In the genomic region with DNA sequence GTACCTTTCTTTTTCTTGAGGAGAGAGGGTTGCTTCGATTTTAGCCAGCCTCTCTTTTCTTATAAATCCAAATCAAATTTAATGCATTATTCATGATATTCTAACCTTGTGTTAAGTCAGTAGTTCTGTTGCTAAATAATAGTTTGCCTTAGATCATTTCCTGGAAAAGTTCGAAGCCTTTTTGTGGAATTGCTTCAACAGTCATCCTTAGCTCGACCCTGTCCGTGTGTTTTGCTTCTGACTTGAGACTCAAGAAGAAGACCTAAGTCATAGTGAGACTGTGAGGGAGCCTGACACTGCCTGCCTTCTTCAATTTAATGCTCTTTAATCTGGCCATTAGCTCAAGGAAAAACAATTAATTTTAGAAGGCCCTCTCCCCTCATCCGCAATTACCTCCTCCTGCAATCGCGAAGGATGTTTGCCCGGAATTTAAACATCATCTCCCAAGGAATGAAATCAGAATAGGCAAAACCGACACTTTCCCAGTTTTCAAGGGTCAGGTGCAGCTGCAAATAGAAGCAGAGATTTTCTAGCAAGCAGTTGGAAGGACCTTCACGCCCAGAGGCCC, we compare ENCODE assay signal across 8 cellular contexts. TPM values are rescaled to one million over a fixed set of nuclear protein-coding genes. Genes with fewer than 3 reads are reported as not detected.
A peak's percentile ranks its signal among the peaks of the same experiment; 100 is the strongest.
DNase-seq lines count a peak whose midpoint lies in the region; ATAC-seq, FAIRE-seq and TF ChIP-seq lines count a peak whose summit lies in the region.

No MANE protein-coding gene starts in this region.

- H3K27me3 ChIP-seq in DOHH2 (ENCODE audit: control insufficient read depth, low read length) (peaks cover 26% of the 10 kb centered on the region), endothelial cell of umbilical vein (ENCODE audit: control insufficient read depth in 2 of 2, insufficient read depth in 2 of 2, low read length in 2 of 2) (no peaks in the 10 kb centered on the region), rectal smooth muscle tissue (ENCODE audit: control insufficient read depth, insufficient read depth, low read length) (peaks cover 4% of the 10 kb centered on the region), uterus (no peaks in the 10 kb centered on the region)

- H4K20me1 ChIP-seq in DOHH2 (ENCODE audit: control insufficient read depth, insufficient read depth, low read depth, low read length) (no peaks in the 10 kb centered on the region), OCI-LY7 (ENCODE audit: insufficient read depth, low read length) (no peaks in the 10 kb centered on the region), endothelial cell of umbilical vein (replicated peaks; ENCODE audit: control insufficient read depth, extremely low read depth, insufficient read depth, low read length) (no peaks in the 10 kb centered on the region)

- no peak for FAIRE-seq in endothelial cell of umbilical vein (lab: Jason Lieb, UNC)

- ATAC-seq in GM18868 (IDR thresholded peaks at IDR 0.05; ENCODE audit: unreplicated experiment) = no peak

- POLR2A ChIA-PET in OCI-LY7 (lab: Charles Lee) (interaction anchor here (0.6 kb wide), 1 partner anchor 247 kb away, joined by 3 read pairs; no protein-coding TSS in a partner anchor), endothelial cell of umbilical vein (lab: Charles Lee) (interaction anchor here (0.6 kb wide), 1 partner anchor 332 kb away, joined by 3 read pairs; no protein-coding TSS in a partner anchor)

- no peak overlapping the region for H3K27ac ChIP-seq in DOHH2 (ENCODE audit: low read depth, low read length)
- H3K27ac ChIP-seq in OCI-LY7 (ENCODE audit: low read depth, low read length, poor library complexity, severe bottlenecking) = no peak overlapping the region
- H3K27ac ChIP-seq in endothelial cell of umbilical vein (ENCODE audit: insufficient read depth, low read depth, low read length) = no peak overlapping the region
- H3K27ac ChIP-seq in rectal smooth muscle tissue (ENCODE audit: low read depth, low read length) = no peak overlapping the region
- no peak overlapping the region for H3K27ac ChIP-seq in uterus

- TF ChIP-seq CTCF in DOHH2 (IDR thresholded peaks at IDR 0.05; ENCODE audit: low read depth, low read length, poor library complexity, severe bottlenecking) (no peak), OCI-LY7 (conservative IDR thresholded peaks at IDR 0.05; ENCODE audit: low read length) (no peak), endothelial cell of umbilical vein (IDR thresholded peaks at IDR 0.05; ENCODE audit: extremely low read depth in 1 of 2, insufficient read depth in 1 of 2, low read depth in 1 of 2, low read length in 2 of 2) (no peak), uterus (IDR thresholded peaks at IDR 0.05) (no peak)

- H2AFZ ChIP-seq in OCI-LY7 (ENCODE audit: low read length) = no peak overlapping the region; the same call in 1 of the 2 replicates
- peak overlapping the region; percentile 91 for H2AFZ ChIP-seq in endothelial cell of umbilical vein (ENCODE audit: low read depth, low read length)

- TF ChIP-seq POLR2A in endothelial cell of umbilical vein (IDR thresholded peaks at IDR 0.05; ENCODE audit: low read depth, low read length) (no peak), uterus (IDR thresholded peaks at IDR 0.05) (no peak)

- intact Hi-C loops in OCI-LY7 (cut with micrococcal nuclease; ENCODE audit: unreplicated experiment) (no loop called here), endothelial cell of umbilical vein (cut with micrococcal nuclease) (loop anchor here (5.0 kb wide), 1 partner anchor 253 kb away; no protein-coding TSS in a partner anchor), uterus (cut with DNase I; ENCODE audit: low total_unique reads) (no loop called here)

- CTCF ChIA-PET in OCI-LY7 (lab: Charles Lee; ENCODE audit: unreplicated experiment) = no interaction called here
- CTCF ChIA-PET in endothelial cell of umbilical vein (lab: Charles Lee) = interaction anchor here (0.7 to 10.5 kb wide), 8 partner anchors 43 to 451 kb away, joined by 3 to 140 read pairs (median 4); no protein-coding TSS in a partner anchor

- H3K9ac ChIP-seq in endothelial cell of umbilical vein (replicated peaks; ENCODE audit: extremely low read depth, insufficient read depth, low read length) = no peak overlapping the region
- H3K9ac ChIP-seq in rectal smooth muscle tissue (ENCODE audit: low read length) = no peak overlapping the region

- H3K9me2 ChIP-seq in DOHH2 (replicated peaks; ENCODE audit: control insufficient read depth, low read length) (no peaks in the 10 kb centered on the region), OCI-LY7 (ENCODE audit: insufficient read depth, low read length) (no peaks in the 10 kb centered on the region)

- no peaks in the 10 kb centered on the region for H3K9me3 ChIP-seq in DOHH2 (ENCODE audit: control insufficient read depth, insufficient read depth, low read length)
- H3K9me3 ChIP-seq in OCI-LY7 (ENCODE audit: low read length) = no peaks in the 10 kb centered on the region
- no peaks in the 10 kb centered on the region for H3K9me3 ChIP-seq in endothelial cell of umbilical vein (replicated peaks; ENCODE audit: control insufficient read depth, insufficient read depth, low read length)
- no peaks in the 10 kb centered on the region for H3K9me3 ChIP-seq in uterus

- no TSS peak for BruUV-seq in OCI-LY7 (replicated peaks; lab: Mats Ljungman, UMichigan)
- BruUV-seq in endothelial cell of umbilical vein (replicated peaks; lab: Mats Ljungman, UMichigan) = no TSS peak

- H3K36me3 ChIP-seq in DOHH2 (ENCODE audit: control insufficient read depth, low read length) = no peaks in the 10 kb centered on the region
- H3K36me3 ChIP-seq in OCI-LY7 (ENCODE audit: insufficient read depth, low read length) = no peaks in the 10 kb centered on the region
- no peaks in the 10 kb centered on the region for H3K36me3 ChIP-seq in endothelial cell of umbilical vein (ENCODE audit: control insufficient read depth in 2 of 2, extremely low read depth in 1 of 2, insufficient read depth in 2 of 2, low read length in 2 of 2)
- no peaks in the 10 kb centered on the region for H3K36me3 ChIP-seq in rectal smooth muscle tissue (ENCODE audit: control insufficient read depth, insufficient read depth, low read length)
- H3K36me3 ChIP-seq in uterus = no peaks in the 10 kb centered on the region

- dilution Hi-C loops in endothelial cell of umbilical vein (cut with MboI; ENCODE audit: extremely low pct_ligation_motif_present, low sequenced_read_pairs) = no loop called here

- H3K4me2 ChIP-seq in DOHH2 (ENCODE audit: low read length) (peak overlapping the region; percentile 72), OCI-LY7 (ENCODE audit: low read length) (peak overlapping the region; percentile 50), endothelial cell of umbilical vein (ENCODE audit: insufficient read depth, low read length) (peak overlapping the region; percentile 36)

- DNase-seq in OCI-LY7 (ENCODE audit: low spot score) = no peak
- no peak for DNase-seq in endothelial cell of umbilical vein (ENCODE audit: low read depth, low spot score)
- no peak for DNase-seq in uterus
- no peak for DNase-seq in AML-193 (lab: John Stamatoyannopoulos, UW)
- no peak for DNase-seq in activated CD4-positive, alpha-beta T cell treated with anti-CD3 and anti-CD28 coated beads, Interleukin-2, amount 50 U/mL, for 48 hours

- H3K4me3 ChIP-seq in DOHH2 (ENCODE audit: low read length) (peak overlapping the region; percentile 74), OCI-LY7 (ENCODE audit: low read depth, low read length, poor library complexity, severe bottlenecking) (peak overlapping the region; percentile 59), endothelial cell of umbilical vein (replicated peaks in 1 of 3; ENCODE audit: insufficient read depth in 1 of 3, low read depth in 1 of 3, low read length in 3 of 3) (peak overlapping the region in 1 of 3 experiments; percentile 21), rectal smooth muscle tissue (ENCODE audit: low read length) (peak overlapping the region; percentile 42), uterus (peak overlapping the region in 1 of 2 donors; percentile 35)

- H3F3A ChIP-seq in DOHH2 (ENCODE audit: control insufficient read depth, insufficient read depth) = no peaks in the 10 kb centered on the region

- H3K4me1 ChIP-seq in DOHH2 (ENCODE audit: control insufficient read depth, low read length) (peaks cover 17% of the 10 kb centered on the region), OCI-LY7 (ENCODE audit: insufficient read depth, low read length, poor library complexity, severe bottlenecking) (peaks cover 6% of the 10 kb centered on the region), endothelial cell of umbilical vein (ENCODE audit: control insufficient read depth, extremely low read depth, insufficient read depth, low read length) (peaks cover 10% of the 10 kb centered on the region), rectal smooth muscle tissue (ENCODE audit: control insufficient read depth, insufficient read depth, low read length) (no peaks in the 10 kb centered on the region), uterus (no peaks in the 10 kb centered on the region)

- no peaks in the 10 kb centered on the region for H3K9me1 ChIP-seq in endothelial cell of umbilical vein (replicated peaks; ENCODE audit: control insufficient read depth, extremely low read depth, insufficient read depth, low read length)

- no peaks in the 10 kb centered on the region for H3K79me2 ChIP-seq in DOHH2 (ENCODE audit: control insufficient read depth, low read length)
- H3K79me2 ChIP-seq in OCI-LY7 (ENCODE audit: insufficient read depth, low read depth, low read length) = no peaks in the 10 kb centered on the region
- no peaks in the 10 kb centered on the region for H3K79me2 ChIP-seq in endothelial cell of umbilical vein (ENCODE audit: control insufficient read depth, insufficient read depth, low read length)

RNA-seq across cellular contexts. Expression of a gene that starts 0.5 kb away (rescaled TPM):
- total RNA-seq in OCI-LY7 (2014; rRNA removed; shearing (Covaris generic)) = 0.21 and 1.0 TPM in 2 replicates
- 6.7 and 9.8 TPM in 2 replicates for total RNA-seq in OCI-LY7 (2022)
- total RNA-seq in endothelial cell of umbilical vein = 7.1 and 9.7 TPM in 2 replicates
- 3.0 and 4.7 TPM in 2 replicates for polyA plus RNA-seq in endothelial cell of umbilical vein
- 2.4 and 3.2 TPM in 2 replicates for polyA plus RNA-seq in endothelial cell of umbilical vein (2011; cell fraction: cytosol; rRNA removed)
- 6.9 and 7.4 TPM in 2 replicates for polyA plus RNA-seq in endothelial cell of umbilical vein (2011; cell fraction: nucleus; rRNA removed)
- polyA plus RNA-seq in endothelial cell of umbilical vein (2012) = 2.6 and 5.2 TPM in 2 replicates
- 8.2 and 13.0 TPM in 2 replicates for polyA minus RNA-seq in endothelial cell of umbilical vein
- polyA minus RNA-seq in endothelial cell of umbilical vein (2011; cell fraction: cytosol; rRNA and poly(A)+ RNA removed) = not detected
- 9.4 and 11.9 TPM in 2 replicates for polyA minus RNA-seq in endothelial cell of umbilical vein (2011; cell fraction: nucleus; rRNA and poly(A)+ RNA removed)
- total RNA-seq in uterus = 1 to 10 TPM in 2 of 4 donors, under 1 TPM in 1, not detected in 1; under 0.01 to 8.0 (median 1.3) TPM

RNA-seq across cellular contexts. Expression of a gene that starts 33.0 kb away (rescaled TPM):
- total RNA-seq in OCI-LY7 (2014; rRNA removed; shearing (Covaris generic)) = 0.41 and 1.4 TPM in 2 replicates
- 4.8 and 5.5 TPM in 2 replicates for total RNA-seq in OCI-LY7 (2022)
- 38.3 and 39.2 TPM in 2 replicates for total RNA-seq in endothelial cell of umbilical vein
- polyA plus RNA-seq in endothelial cell of umbilical vein = 13.8 and 18.7 TPM in 2 replicates
- 18.8 and 20.6 TPM in 2 replicates for polyA plus RNA-seq in endothelial cell of umbilical vein (2011; cell fraction: cytosol; rRNA removed)
- 14.1 and 16.7 TPM in 2 replicates for polyA plus RNA-seq in endothelial cell of umbilical vein (2011; cell fraction: nucleus; rRNA removed)
- 24.9 and 66.5 TPM in 2 replicates for polyA plus RNA-seq in endothelial cell of umbilical vein (2012)
- 22.0 and 25.6 TPM in 2 replicates for polyA minus RNA-seq in endothelial cell of umbilical vein
- not detected for polyA minus RNA-seq in endothelial cell of umbilical vein (2011; cell fraction: cytosol; rRNA and poly(A)+ RNA removed)
- polyA minus RNA-seq in endothelial cell of umbilical vein (2011; cell fraction: nucleus; rRNA and poly(A)+ RNA removed) = 13.3 and 16.1 TPM in 2 replicates
- 1 to 10 TPM in 1 of 4 donors, under 1 TPM in 2, not detected in 1; under 0.01 to 1.3 (median 0.76) TPM for total RNA-seq in uterus
